In the genomic region with DNA sequence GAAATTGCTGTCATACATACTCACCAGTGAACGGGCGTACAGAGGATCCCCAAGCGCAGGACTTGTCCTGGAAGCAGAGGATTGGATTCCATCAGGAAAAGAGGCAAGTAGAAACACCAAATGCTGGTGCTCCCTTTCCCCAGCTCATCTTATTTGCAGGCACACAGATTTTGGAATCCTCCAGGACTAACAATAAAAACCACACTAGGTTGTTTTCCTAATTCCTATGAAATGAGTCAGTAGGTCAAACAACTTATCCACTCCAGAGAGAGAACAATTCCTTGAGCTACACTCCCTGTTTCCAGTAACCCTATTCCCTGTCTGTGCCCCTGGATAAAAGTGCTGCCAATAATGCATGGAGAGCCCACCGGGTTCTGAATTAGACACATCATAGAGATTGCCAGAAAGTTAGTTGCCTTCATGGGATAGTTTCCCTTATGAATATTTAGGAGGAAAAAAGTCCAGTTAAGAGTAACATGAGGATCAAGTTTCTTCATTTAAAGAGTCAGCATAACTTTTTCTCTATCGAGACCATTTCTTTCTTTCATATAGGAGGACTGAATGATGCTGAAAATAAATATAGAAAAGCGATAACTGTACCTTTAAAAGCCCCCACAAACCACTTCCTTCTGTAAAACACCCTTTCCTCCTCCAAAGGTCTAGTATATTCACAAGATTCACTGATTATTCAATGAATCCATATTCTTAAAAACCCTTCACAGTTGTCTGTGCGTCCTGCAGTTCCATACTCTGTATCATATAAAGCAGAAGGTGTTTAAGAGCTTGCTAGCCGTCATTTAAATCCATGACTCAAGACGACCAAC, we compare ENCODE assay signal across 9 cellular contexts.
DNase-seq lines count a peak whose midpoint lies in the region; ATAC-seq and TF ChIP-seq lines count a peak whose summit lies in the region.
"Had no signal": no experiment of that assay in that cellular context is flagged by ENCODE, and none has a peak within 500 bp of the region (broad histone marks: within the 10 kb centered on the region; RNA-seq: fewer than 3 reads in every experiment).

No MANE protein-coding gene starts in this region.

- H3K79me2 ChIP-seq in hepatocyte = peaks cover 21% of the 10 kb centered on the region

- H3K9me2 ChIP-seq in hepatocyte (replicated peaks; ENCODE audit: insufficient read depth) = no peaks in the 10 kb centered on the region

- peak overlapping the region; percentile 98 for H3K27ac Mint-ChIP-seq in activated T-cell treated with anti-CD3 and anti-CD28 coated beads, Interleukin-2, amount 50 U/mL, for 72 hours

- peak overlapping the region; percentile 66 for H3K4me2 ChIP-seq in hepatocyte

- no peaks in the 10 kb centered on the region for H3K9me3 Mint-ChIP-seq in activated T-cell treated with anti-CD3 and anti-CD28 coated beads, Interleukin-2, amount 50 U/mL, for 72 hours

- H3K27me3 Mint-ChIP-seq in activated T-cell treated with anti-CD3 and anti-CD28 coated beads, Interleukin-2, amount 50 U/mL, for 72 hours (ENCODE audit: low read depth) = no peaks in the 10 kb centered on the region

- peaks cover 40 to 57% of the 10 kb centered on the region in 2 donors for H3K36me3 Mint-ChIP-seq in activated T-cell treated with anti-CD3 and anti-CD28 coated beads, Interleukin-2, amount 50 U/mL, for 72 hours (ENCODE audit: insufficient read depth in 2 of 2)

- WGBS in hepatocyte (ENCODE audit: low lambda C conversion rate, missing lambda C conversion rate) = 63% methylated on average over 9 of the region's 9 CpGs

- H3K9me3 ChIP-seq in hepatocyte (ENCODE audit: low read depth) = no peaks in the 10 kb centered on the region

- peak overlapping the region; percentile 82 for H3K27ac ChIP-seq in hepatocyte
- H3K27ac ChIP-seq: VCaP had no signal

- H3K4me3 ChIP-seq in GM06990 (replicated peaks; ENCODE audit: low read depth, low read length) (peak overlapping the region; percentile 67), hepatocyte (peak overlapping the region; percentile 24)

- H3K4me3 Mint-ChIP-seq in activated T-cell treated with anti-CD3 and anti-CD28 coated beads, Interleukin-2, amount 50 U/mL, for 72 hours = peak overlapping the region; percentile 78 to 92

- no peak for TF ChIP-seq CTCF in GM06990 (IDR thresholded peaks at IDR 0.05; ENCODE audit: insufficient read depth, low read length, poor library complexity, severe bottlenecking)
- no peak for TF ChIP-seq CTCF in hepatocyte (IDR thresholded peaks at IDR 0.05; ENCODE audit: poor library complexity)

- no peak overlapping the region for H2AFZ ChIP-seq in hepatocyte

- ATAC-seq in HG03060 (IDR thresholded peaks at IDR 0.05; ENCODE audit: low read depth, unreplicated experiment) = peak; percentile 1
- ATAC-seq in activated T-cell treated with anti-CD3 and anti-CD28 coated beads, Interleukin-2, amount 50 U/mL, for 72 hours (replicated peaks in 1 of 2) = peak; percentile 25 to 30
- ATAC-seq in stimulated activated naive CD8-positive, alpha-beta T cell treated with anti-CD3 and anti-CD28 coated beads, Interleukin-15, Interleukin-2, amounts not matched to agents 100 U/mL and 50 U/mL, for 24 hours = peak; percentile 34

- DNase-seq in GM06990 (ENCODE audit: extremely low read depth, insufficient read length) (no peak), hepatocyte (ENCODE audit: low spot score) (no peak), NOMO-1 treated with dmso at 0.1 percent for 144 hours (lab: John Stamatoyannopoulos, UW; ENCODE audit: unreplicated experiment) (no peak), NCI-H187 (lab: John Stamatoyannopoulos, UW) (no peak), occipital lobe (lab: John Stamatoyannopoulos, UW) (no peak)
- no peak for DNase-seq in activated T-cell treated with anti-CD3 and anti-CD28 coated beads, Interleukin-2, amount 50 U/mL, for 72 hours
- DNase-seq in stimulated activated naive CD8-positive, alpha-beta T cell treated with anti-CD3 and anti-CD28 coated beads, Interleukin-15, Interleukin-2, amounts not matched to agents 100 U/mL and 50 U/mL, for 24 hours = no peak

- H3K4me1 Mint-ChIP-seq in activated T-cell treated with anti-CD3 and anti-CD28 coated beads, Interleukin-2, amount 50 U/mL, for 72 hours (ENCODE audit: low read depth) = peaks cover 90% of the 10 kb centered on the region

- H3K4me1 ChIP-seq in hepatocyte (ENCODE audit: insufficient read depth) = peaks cover 29% of the 10 kb centered on the region

- peaks cover 5% of the 10 kb centered on the region; the same call in 1 of the 2 replicates for H3K36me3 ChIP-seq in GM06990 (ENCODE audit: control insufficient read depth, insufficient read depth, low read length)
- no peaks in the 10 kb centered on the region for H3K36me3 ChIP-seq in hepatocyte (replicated peaks; ENCODE audit: insufficient read depth, low read depth)

- H4K20me1 ChIP-seq in hepatocyte (ENCODE audit: insufficient read depth, poor library complexity, severe bottlenecking) = no peaks in the 10 kb centered on the region

- H3K27me3 ChIP-seq in GM06990 (replicated peaks; ENCODE audit: control insufficient read depth, insufficient read depth, low read length) (no peaks in the 10 kb centered on the region), hepatocyte (no peaks in the 10 kb centered on the region)
